Comparison of ENCODE assay signal across 9 cellular contexts in the genomic region with DNA sequence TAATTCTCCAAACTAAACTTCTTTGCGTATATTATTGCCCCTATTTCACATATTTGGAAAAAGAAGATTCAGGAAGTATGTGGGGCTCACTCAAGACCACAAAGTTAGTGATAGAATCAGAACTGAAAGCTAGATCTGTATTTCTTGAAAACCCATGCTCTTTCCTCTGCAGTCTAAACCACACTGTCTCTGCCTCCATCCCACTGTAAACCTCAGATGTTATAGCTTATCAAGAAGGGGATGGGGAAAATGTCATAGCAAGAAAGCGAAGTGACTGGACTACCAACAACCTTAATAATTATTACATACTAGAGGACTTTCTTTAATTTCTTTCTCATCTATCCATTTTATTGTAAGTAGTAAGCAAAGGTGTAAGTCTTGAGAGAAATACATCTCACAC.
DNase-seq lines count a peak whose midpoint lies in the region; ATAC-seq, FAIRE-seq and TF ChIP-seq lines count a peak whose summit lies in the region.
"Had no signal": no experiment of that assay in that cellular context is flagged by ENCODE, and none has a peak within 500 bp of the region (broad histone marks: within the 10 kb centered on the region; RNA-seq: fewer than 3 reads in every experiment).

No MANE protein-coding gene starts in this region.

- H2AFZ ChIP-seq in hepatocyte, result no peak overlapping the region

- no peaks in the 10 kb centered on the region for H3K9me2 ChIP-seq in hepatocyte (replicated peaks; ENCODE audit: insufficient read depth)

- H3K4me1 ChIP-seq in hepatocyte (ENCODE audit: insufficient read depth) (peaks cover 9% of the 10 kb centered on the region), aorta (ENCODE audit: control insufficient read depth in 1 of 2, insufficient read depth in 2 of 2, low read length in 2 of 2) (peaks cover under 1 to 2% of the 10 kb centered on the region in 2 donors), adrenal gland (replicated peaks in 1 of 2) (peaks cover 5 to 27% of the 10 kb centered on the region in 2 donors)

- no peaks in the 10 kb centered on the region for H4K20me1 ChIP-seq in hepatocyte (ENCODE audit: insufficient read depth, poor library complexity, severe bottlenecking)

- peak overlapping the region; percentile 79 for H3K27ac ChIP-seq in cingulate gyrus (ENCODE audit: low read depth, low read length)
- H3K27ac ChIP-seq in hepatocyte, result no peak overlapping the region
- no peak overlapping the region for H3K27ac ChIP-seq in aorta (ENCODE audit: low read depth in 1 of 2, low read length in 2 of 2)
- peak overlapping the region in 2 of 5 donors; percentile 41 to 65 for H3K27ac ChIP-seq in adrenal gland

- FAIRE-seq in GM12891 (lab: Jason Lieb, UNC), result peak; percentile 91

- no peak for DNase-seq in GM12891 (ENCODE audit: insufficient read length, low spot score)
- no peak for DNase-seq in medulla oblongata (ENCODE audit: extremely low spot score)
- no peak for DNase-seq in hepatocyte (ENCODE audit: low spot score)
- no peak for DNase-seq in aorta
- no peak for DNase-seq in adrenal gland
- DNase-seq: activated CD4-positive, CD25-positive, alpha-beta regulatory T cell had no signal

- no peak for TF ChIP-seq POLR2A in GM12891 (IDR thresholded peaks at IDR 0.05; ENCODE audit: low read depth, low read length)
- TF ChIP-seq POLR2A in adrenal gland (IDR thresholded peaks at IDR 0.05), result no peak

- no peaks in the 10 kb centered on the region for H3K36me3 ChIP-seq in hepatocyte (replicated peaks; ENCODE audit: insufficient read depth, low read depth)
- no peaks in the 10 kb centered on the region for H3K36me3 ChIP-seq in aorta (ENCODE audit: control insufficient read depth in 1 of 2, insufficient read depth in 2 of 2, low read length in 1 of 2)
- no peaks in the 10 kb centered on the region for H3K36me3 ChIP-seq in adrenal gland (replicated peaks in 1 of 2)

- intact Hi-C loops in aorta (cut with DNase I) (no loop called here), adrenal gland (cut with DNase I) (no loop called here)

- H3K9me3 ChIP-seq in hepatocyte (ENCODE audit: low read depth), result no peaks in the 10 kb centered on the region
- no peaks in the 10 kb centered on the region for H3K9me3 ChIP-seq in aorta (ENCODE audit: control insufficient read depth, low read length)
- H3K9me3 ChIP-seq in adrenal gland (replicated peaks in 1 of 3), result no peaks in the 10 kb centered on the region

- no peak for TF ChIP-seq CTCF in hepatocyte (IDR thresholded peaks at IDR 0.05; ENCODE audit: poor library complexity)
- TF ChIP-seq CTCF in adrenal gland (IDR thresholded peaks at IDR 0.05), result no peak

- H3K4me3 ChIP-seq in hepatocyte, result no peak overlapping the region
- no peak overlapping the region for H3K4me3 ChIP-seq in aorta (ENCODE audit: low read length in 2 of 2)
- no peak overlapping the region for H3K4me3 ChIP-seq in adrenal gland

- no peaks in the 10 kb centered on the region for H3K79me2 ChIP-seq in hepatocyte

- ATAC-seq in GM19463 (IDR thresholded peaks at IDR 0.05; ENCODE audit: unreplicated experiment), result peak; percentile 66
- ATAC-seq in HG03378 (IDR thresholded peaks at IDR 0.05; ENCODE audit: unreplicated experiment), result peak; percentile 87
- no peak for ATAC-seq in aorta (ENCODE audit: low FRiP score)

- 94% methylated on average over 2 of the region's 2 CpGs for WGBS in hepatocyte (ENCODE audit: low lambda C conversion rate, missing lambda C conversion rate)
- WGBS in aorta, 2 donors, result 81 to 95% methylated on average over 2 of the region's 2 CpGs
- WGBS in adrenal gland, 4 donors, result 78 to 89% (median 82%) methylated on average over 2 of the region's 2 CpGs

- H3K27me3 ChIP-seq in hepatocyte, result no peaks in the 10 kb centered on the region
- no peaks in the 10 kb centered on the region for H3K27me3 ChIP-seq in aorta (ENCODE audit: control insufficient read depth in 1 of 2, insufficient read depth in 2 of 2, low read length in 1 of 2)
- H3K27me3 ChIP-seq in adrenal gland, result no peaks in the 10 kb centered on the region

- H3K4me2 ChIP-seq in hepatocyte, result no peak overlapping the region

TF ChIP-seq in GM12891, 5 proteins besides CTCF, POLR2A, EP300 and RAD21:
- TF ChIP-seq TAF1 (IDR thresholded peaks at IDR 0.05; ENCODE audit: low read depth, low read length), result 0 out of 2 replicates have a peak, but pooled peaks have one; percentile 26
- no peak for TF ChIP-seq PAX5 (IDR thresholded peaks at IDR 0.05; ENCODE audit: insufficient read depth, low read length, severe bottlenecking)
